9 cellular contexts compared by ENCODE assay signal in the genomic region with DNA sequence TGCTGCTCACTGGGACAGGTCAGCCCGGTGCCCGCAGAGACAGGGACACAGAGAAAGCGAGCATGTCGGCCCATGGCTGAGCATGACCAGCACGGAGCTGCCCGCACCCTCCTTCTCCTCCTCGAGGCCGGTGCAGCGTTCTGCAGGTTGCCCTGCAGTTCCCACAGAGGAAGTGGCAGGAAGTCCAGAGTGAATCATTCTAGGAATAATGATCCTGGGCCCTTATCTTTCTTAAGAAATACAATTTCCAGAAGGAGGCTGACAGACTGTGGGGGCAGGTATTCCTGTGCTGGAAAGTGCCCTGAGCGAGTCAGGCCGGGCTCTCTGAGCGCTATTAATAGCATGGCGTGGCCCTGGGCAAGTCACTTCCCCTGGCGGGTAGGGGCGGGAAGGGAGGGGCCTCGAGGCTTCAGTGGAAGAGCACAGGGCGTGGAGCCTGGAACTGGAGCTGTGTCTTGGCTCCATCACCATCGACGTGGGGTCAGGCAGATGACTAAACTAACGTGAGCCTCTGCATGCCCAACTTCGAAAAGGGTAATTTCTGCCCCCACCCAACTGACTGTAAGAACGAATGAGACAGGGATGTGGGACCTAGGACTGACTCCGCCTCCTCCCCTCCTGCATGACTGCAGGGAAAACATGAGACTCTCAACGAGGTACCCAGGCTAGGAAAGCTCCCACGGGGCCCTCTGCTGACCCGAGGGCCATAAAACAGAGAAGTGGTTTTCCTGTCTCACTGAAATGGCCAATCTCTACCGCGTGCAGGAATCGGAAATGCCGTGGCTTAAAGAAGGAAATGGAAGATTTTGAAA.
A peak's percentile ranks its signal among the peaks of the same experiment; 100 is the strongest.
DNase-seq lines count a peak whose midpoint lies in the region; ATAC-seq lines count a peak whose summit lies in the region.
"Had no signal": no experiment of that assay in that cellular context is flagged by ENCODE, and none has a peak within 500 bp of the region (broad histone marks: within the 10 kb centered on the region; RNA-seq: fewer than 3 reads in every experiment).

No MANE protein-coding gene starts in this region.

- H3K27ac ChIP-seq in SK-N-MC = no peak overlapping the region

- H3K36me3 ChIP-seq in SK-N-MC (ENCODE audit: insufficient read depth, low read length) = no peaks in the 10 kb centered on the region

- no peaks in the 10 kb centered on the region for H3K9me3 ChIP-seq in SK-N-MC (ENCODE audit: low read depth, low read length)

- H3K4me3 ChIP-seq in SK-N-MC = peak overlapping the region; percentile 57

- no peak for ATAC-seq in GM19452 (IDR thresholded peaks at IDR 0.05; ENCODE audit: unreplicated experiment)

- no peak overlapping the region for H3K9ac ChIP-seq in SK-N-MC (ENCODE audit: insufficient read length)

- DNase-seq in NCI-H82 (lab: John Stamatoyannopoulos, UW) (peak; percentile 39), NCI-H82 treated with DMSO at 0.1 percent for 48 hours (lab: John Stamatoyannopoulos, UW; ENCODE audit: unreplicated experiment) (no peak), SK-N-MC (ENCODE audit: low read depth, low spot score) (peak; percentile 20), astrocyte of the hippocampus (ENCODE audit: low read depth, low spot score) (peak; percentile 44), iPS-NIHi7 (ENCODE audit: extremely low spot score) (peak; percentile 81), NCI-H1436 treated with DMSO at 0.1 percent for 48 hours (lab: John Stamatoyannopoulos, UW) (no peak)
- DNase-seq in stimulated activated CD4-positive, alpha-beta T cell treated with anti-CD3 and anti-CD28 coated beads, Interleukin-2, amount 100 ng/mL, for 24 hours = peak; percentile 74 to 75
- DNase-seq: DND-41 had no signal

Comparison
In these comparisons a context has a peak if more than half of its experiments do, and no peak if none do; other contexts are left out.
1. DNase-seq: peak in NCI-H82 (single experiment), SK-N-MC (single experiment), astrocyte of the hippocampus (single experiment), iPS-NIHi7 (single experiment) and stimulated activated CD4-positive, alpha-beta T cell treated with anti-CD3 and anti-CD28 coated beads, Interleukin-2, amount 100 ng/mL, for 24 hours (2 of 2); none in NCI-H82 treated with DMSO at 0.1 percent for 48 hours (single experiment) and NCI-H1436 treated with DMSO at 0.1 percent for 48 hours (single experiment).